In the genomic region with DNA sequence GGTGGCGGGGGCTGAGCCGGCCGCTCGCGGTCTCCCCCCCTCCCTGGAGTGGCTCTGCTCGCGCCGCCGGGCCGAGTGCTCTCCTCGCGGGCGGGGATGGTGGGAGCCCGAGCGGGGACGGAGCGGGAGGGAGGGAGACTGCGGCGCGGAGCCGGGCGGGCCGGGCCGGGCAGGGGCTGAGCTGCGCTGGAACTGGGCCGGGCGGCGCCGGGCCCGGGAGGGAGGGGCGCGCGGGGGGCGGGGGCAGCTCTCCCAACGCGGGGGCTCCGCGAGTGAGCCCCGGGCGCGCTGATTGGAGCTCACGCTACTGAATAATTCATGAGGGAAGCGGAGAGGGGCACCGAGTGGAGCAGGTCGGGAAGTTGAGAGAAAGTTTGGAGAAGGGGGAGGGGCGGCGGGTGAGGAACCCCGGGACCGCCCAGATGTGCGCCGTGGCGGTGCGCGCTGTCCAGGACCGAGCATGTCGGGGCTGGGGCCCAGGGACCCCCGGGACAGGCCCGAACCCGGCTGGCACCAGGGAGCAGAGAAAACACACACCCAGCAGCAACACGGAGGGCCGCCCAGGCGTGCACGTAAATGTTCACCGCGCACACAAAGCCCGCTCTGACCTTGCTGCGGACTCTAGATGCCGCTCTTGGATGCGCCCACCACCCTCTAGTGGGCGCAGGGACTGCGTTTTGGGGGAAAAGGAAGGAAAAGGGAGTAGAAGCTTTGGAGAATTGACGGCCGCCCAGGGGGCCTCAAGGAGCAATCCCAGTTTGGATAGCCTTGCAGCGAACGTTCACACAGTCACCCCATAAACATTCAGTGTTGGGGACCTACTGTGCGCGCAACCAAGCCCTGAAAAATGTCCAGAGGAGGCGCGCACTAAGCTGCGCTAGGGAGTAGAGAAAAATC, we compare ENCODE assay signal across 1 cellular context.
TF ChIP-seq lines count a peak whose summit lies in the region.

A gene (minus strand): TSS at position 194 of the 897 bp plus-strand sequence. CDS start 493 bp downstream, outside the sequence.

TF ChIP-seq in SK-N-SH treated with all-trans-retinoic acid at 6 μM for 48 hours, 23 proteins besides CTCF, POLR2A, EP300 and RAD21 (continued from another document):
- TF ChIP-seq, protein P1, sequence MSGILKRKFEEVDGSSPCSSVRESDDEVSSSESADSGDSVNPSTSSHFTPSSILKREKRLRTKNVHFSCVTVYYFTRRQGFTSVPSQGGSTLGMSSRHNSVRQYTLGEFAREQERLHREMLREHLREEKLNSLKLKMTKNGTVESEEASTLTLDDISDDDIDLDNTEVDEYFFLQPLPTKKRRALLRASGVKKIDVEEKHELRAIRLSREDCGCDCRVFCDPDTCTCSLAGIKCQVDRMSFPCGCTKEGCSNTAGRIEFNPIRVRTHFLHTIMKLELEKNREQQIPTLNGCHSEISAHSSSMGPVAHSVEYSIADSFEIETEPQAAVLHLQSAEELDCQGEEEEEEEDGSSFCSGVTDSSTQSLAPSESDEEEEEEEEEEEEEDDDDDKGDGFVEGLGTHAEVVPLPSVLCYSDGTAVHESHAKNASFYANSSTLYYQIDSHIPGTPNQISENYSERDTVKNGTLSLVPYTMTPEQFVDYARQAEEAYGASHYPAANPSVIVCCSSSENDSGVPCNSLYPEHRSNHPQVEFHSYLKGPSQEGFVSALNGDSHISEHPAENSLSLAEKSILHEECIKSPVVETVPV (CRISPR knock-in tag; IDR thresholded peaks at IDR 0.05), result no peak
- no peak for TF ChIP-seq TOX (CRISPR knock-in tag; IDR thresholded peaks at IDR 0.05; ENCODE audit: borderline replicate concordance)
- TF ChIP-seq CSDC2 (CRISPR knock-in tag; IDR thresholded peaks at IDR 0.05), result no peak
- no peak for TF ChIP-seq ZNF8 (CRISPR knock-in tag; IDR thresholded peaks at IDR 0.05)
- no peak for TF ChIP-seq BACH2 (CRISPR knock-in tag; IDR thresholded peaks at IDR 0.05; ENCODE audit: borderline replicate concordance)
- TF ChIP-seq, protein P2, sequence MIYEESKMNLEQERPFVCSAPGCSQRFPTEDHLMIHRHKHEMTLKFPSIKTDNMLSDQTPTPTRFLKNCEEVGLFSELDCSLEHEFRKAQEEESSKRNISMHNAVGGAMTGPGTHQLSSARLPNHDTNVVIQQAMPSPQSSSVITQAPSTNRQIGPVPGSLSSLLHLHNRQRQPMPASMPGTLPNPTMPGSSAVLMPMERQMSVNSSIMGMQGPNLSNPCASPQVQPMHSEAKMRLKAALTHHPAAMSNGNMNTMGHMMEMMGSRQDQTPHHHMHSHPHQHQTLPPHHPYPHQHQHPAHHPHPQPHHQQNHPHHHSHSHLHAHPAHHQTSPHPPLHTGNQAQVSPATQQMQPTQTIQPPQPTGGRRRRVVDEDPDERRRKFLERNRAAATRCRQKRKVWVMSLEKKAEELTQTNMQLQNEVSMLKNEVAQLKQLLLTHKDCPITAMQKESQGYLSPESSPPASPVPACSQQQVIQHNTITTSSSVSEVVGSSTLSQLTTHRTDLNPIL (CRISPR knock-in tag; IDR thresholded peaks at IDR 0.05; ENCODE audit: low read depth), result no peak
- no peak for TF ChIP-seq OSR1 (CRISPR knock-in tag; IDR thresholded peaks at IDR 0.05)
- TF ChIP-seq, protein P3, sequence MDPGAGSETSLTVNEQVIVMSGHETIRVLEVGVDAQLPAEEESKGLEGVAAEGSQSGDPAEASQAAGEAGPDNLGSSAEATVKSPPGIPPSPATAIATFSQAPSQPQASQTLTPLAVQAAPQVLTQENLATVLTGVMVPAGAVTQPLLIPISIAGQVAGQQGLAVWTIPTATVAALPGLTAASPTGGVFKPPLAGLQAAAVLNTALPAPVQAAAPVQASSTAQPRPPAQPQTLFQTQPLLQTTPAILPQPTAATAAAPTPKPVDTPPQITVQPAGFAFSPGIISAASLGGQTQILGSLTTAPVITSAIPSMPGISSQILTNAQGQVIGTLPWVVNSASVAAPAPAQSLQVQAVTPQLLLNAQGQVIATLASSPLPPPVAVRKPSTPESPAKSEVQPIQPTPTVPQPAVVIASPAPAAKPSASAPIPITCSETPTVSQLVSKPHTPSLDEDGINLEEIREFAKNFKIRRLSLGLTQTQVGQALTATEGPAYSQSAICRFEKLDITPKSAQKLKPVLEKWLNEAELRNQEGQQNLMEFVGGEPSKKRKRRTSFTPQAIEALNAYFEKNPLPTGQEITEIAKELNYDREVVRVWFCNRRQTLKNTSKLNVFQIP (CRISPR knock-in tag; IDR thresholded peaks at IDR 0.05; ENCODE audit: borderline replicate concordance, low read depth), result no peak
- TF ChIP-seq ISL1 (CRISPR knock-in tag; IDR thresholded peaks at IDR 0.05), result no peak
- TF ChIP-seq ZC3H10 (CRISPR knock-in tag; IDR thresholded peaks at IDR 0.05), result no peak
- no peak; the same call in 1 of the 2 replicates for TF ChIP-seq ZNF70 (CRISPR knock-in tag; IDR thresholded peaks at IDR 0.05)
- no peak for TF ChIP-seq GLIS3 (CRISPR knock-in tag; IDR thresholded peaks at IDR 0.05)
- TF ChIP-seq TCF4 (CRISPR knock-in tag; IDR thresholded peaks at IDR 0.05; ENCODE audit: borderline replicate concordance), result no peak; the same call in 1 of the 2 replicates
- no peak for TF ChIP-seq SNAI2 (CRISPR knock-in tag; IDR thresholded peaks at IDR 0.05)
